ENCODE assay signal across 32 cellular contexts in genomic region chr6:129624488-129624887, GRCh38.
"Had no signal": no experiment of that assay in that cellular context is flagged by ENCODE, and none has a peak within 500 bp of the region (broad histone marks: within the 10 kb centered on the region; RNA-seq: fewer than 3 reads in every experiment).

No MANE protein-coding gene starts in this region.

- H3K36me3 Mint-ChIP-seq: activated naive CD4-positive, alpha-beta T cell treated with anti-CD3 and anti-CD28 coated beads, Interleukin-2, amount 50 U/mL, for 72 hours had no signal

- H3K9me3 ChIP-seq: esophagus muscularis mucosa, gastrocnemius medialis, heart left ventricle had no signal

- H3K4me1 ChIP-seq: esophagus muscularis mucosa, heart left ventricle had no signal

- H3K27me3 ChIP-seq: brain microvascular endothelial cell, dorsolateral prefrontal cortex, esophagus muscularis mucosa, foreskin keratinocyte, gastrocnemius medialis, heart left ventricle had no signal

- H3K4me1 Mint-ChIP-seq: activated B cell treated with CpG ODN at 0.5 μM for 24 hours; activated CD4-positive, alpha-beta T cell treated with anti-CD3 and anti-CD28 coated beads, Interleukin-2, amount 10 ng/mL, durations not matched to agents 7 days and 5 days; activated naive CD8-positive, alpha-beta T cell treated with anti-CD3 and anti-CD28 coated beads, Interleukin-2, amount 10 ng/mL, durations not matched to agents 7 days and 5 days; central memory CD8-positive, alpha-beta T cell; endodermal cell; T-cell had no signal

- DNase-seq: activated B cell treated with CpG ODN at 0.5 μM for 24 hours; activated CD4-positive, alpha-beta T cell treated with anti-CD3 and anti-CD28 coated beads, Interleukin-2, amount 10 ng/mL, durations not matched to agents 7 days and 5 days; activated CD4-positive, alpha-beta T cell treated with anti-CD3 and anti-CD28 coated beads, Interleukin-2, amount 50 U/mL, for 4 hours; activated CD8-positive, alpha-beta memory T cell treated with anti-CD3 and anti-CD28 coated beads for 24 hours; activated effector memory CD4-positive, alpha-beta T cell treated with Interleukin-2 at 50 U/mL for 16 hours; activated gamma-delta T cell treated with Interleukin-2 at 50 U/mL for 16 hours; activated naive CD4-positive, alpha-beta T cell treated with anti-CD3 and anti-CD28 coated beads for 36 hours; activated naive CD8-positive, alpha-beta T cell treated with anti-CD3 and anti-CD28 coated beads, Interleukin-2, amount 10 ng/mL, durations not matched to agents 7 days and 5 days; activated T-cell treated with anti-CD3 and anti-CD28 coated beads, Interleukin-2, amount 50 U/mL, for 4 hours; amniotic stem cell; anterior cingulate cortex; brain microvascular endothelial cell; dorsolateral prefrontal cortex; effector memory CD4-positive, alpha-beta T cell; endodermal cell; erythroblast; foreskin keratinocyte; gastrocnemius medialis; glutamatergic neuron; heart left ventricle; T-cell; T-helper 17 cell; T1000; WERI-Rb-1 had no signal

- H3K36me3 ChIP-seq: WERI-Rb-1 had no signal

- H3K27ac ChIP-seq: brain microvascular endothelial cell, coronary artery, dorsolateral prefrontal cortex, esophagus muscularis mucosa, foreskin keratinocyte, gastrocnemius medialis, heart left ventricle, WERI-Rb-1 had no signal

- H3K27me3 Mint-ChIP-seq: activated B cell treated with CpG ODN at 0.5 μM for 24 hours; activated CD4-positive, alpha-beta T cell treated with anti-CD3 and anti-CD28 coated beads, Interleukin-2, amount 10 ng/mL, durations not matched to agents 7 days and 5 days; activated naive CD8-positive, alpha-beta T cell treated with anti-CD3 and anti-CD28 coated beads, Interleukin-2, amount 10 ng/mL, durations not matched to agents 7 days and 5 days; activated T-helper 17 cell treated with anti-CD3 and anti-CD28 coated beads, Interleukin-2, amount 50 U/mL, for 72 hours; central memory CD8-positive, alpha-beta T cell; dendritic cell treated with granulocyte-macrophage colony-stimulating factor and Interleukin-4, amounts not matched to agents 40 ng/mL and 50 ng/mL, for 4 days; T-cell; T-helper 17 cell had no signal

- H3K27ac Mint-ChIP-seq: activated B cell treated with CpG ODN at 0.5 μM for 24 hours; activated CD4-positive, alpha-beta T cell treated with anti-CD3 and anti-CD28 coated beads, Interleukin-2, amount 10 ng/mL, durations not matched to agents 7 days and 5 days; activated naive CD4-positive, alpha-beta T cell treated with anti-CD3 and anti-CD28 coated beads for 36 hours; activated naive CD4-positive, alpha-beta T cell treated with anti-CD3 and anti-CD28 coated beads, Interleukin-2, amount 50 U/mL, for 72 hours; activated naive CD8-positive, alpha-beta T cell treated with anti-CD3 and anti-CD28 coated beads, Interleukin-2, amount 10 ng/mL, durations not matched to agents 7 days and 5 days; activated T-helper 17 cell treated with anti-CD3 and anti-CD28 coated beads, Interleukin-2, amount 50 U/mL, for 72 hours; dendritic cell treated with granulocyte-macrophage colony-stimulating factor and Interleukin-4, amounts not matched to agents 40 ng/mL and 50 ng/mL, for 4 days; endodermal cell; T-cell; T-helper 17 cell; T-helper 2 cell treated with Interferon-gamma antibody and Interleukin-4, amounts not matched to agents 5 μg/mL and 100 μg/mL, for 36 hours had no signal

- ATAC-seq: activated CD4-positive, CD25-positive, alpha-beta regulatory T cell treated with anti-CD3 and anti-CD28 coated beads, Interleukin-2, amount 50 U/mL, for 24 hours; activated T-cell treated with anti-CD3 and anti-CD28 coated beads, Interleukin-2, amount 50 U/mL, for 4 hours; activated T-helper 17 cell treated with anti-CD3 and anti-CD28 coated beads, Interleukin-2, amount 50 U/mL, for 72 hours; foreskin keratinocyte; gastrocnemius medialis; heart left ventricle; T-cell; T-helper 17 cell had no signal

- H3K9me3 Mint-ChIP-seq: activated B cell treated with CpG ODN at 0.5 μM for 24 hours; activated CD4-positive, alpha-beta T cell treated with anti-CD3 and anti-CD28 coated beads, Interleukin-2, amount 10 ng/mL, durations not matched to agents 7 days and 5 days; activated naive CD4-positive, alpha-beta T cell treated with anti-CD3 and anti-CD28 coated beads for 36 hours; activated naive CD4-positive, alpha-beta T cell treated with anti-CD3 and anti-CD28 coated beads, Interleukin-2, amount 50 U/mL, for 72 hours; activated naive CD8-positive, alpha-beta T cell treated with anti-CD3 and anti-CD28 coated beads, Interleukin-2, amount 10 ng/mL, durations not matched to agents 7 days and 5 days; activated T-cell treated with anti-CD3 and anti-CD28 coated beads, Interleukin-2, amount 50 U/mL, for 4 hours; activated T-helper 17 cell treated with anti-CD3 and anti-CD28 coated beads, Interleukin-2, amount 50 U/mL, for 72 hours; central memory CD8-positive, alpha-beta T cell; dendritic cell treated with granulocyte-macrophage colony-stimulating factor and Interleukin-4, amounts not matched to agents 40 ng/mL and 50 ng/mL, for 4 days; endodermal cell; T-cell; T-helper 2 cell treated with Interferon-gamma antibody and Interleukin-4, amounts not matched to agents 5 μg/mL and 100 μg/mL, for 36 hours had no signal

- H3K4me3 Mint-ChIP-seq: activated B cell treated with CpG ODN at 0.5 μM for 24 hours; activated CD4-positive, alpha-beta T cell treated with anti-CD3 and anti-CD28 coated beads, Interleukin-2, amount 10 ng/mL, durations not matched to agents 7 days and 5 days; activated naive CD4-positive, alpha-beta T cell treated with anti-CD3 and anti-CD28 coated beads for 36 hours; activated naive CD8-positive, alpha-beta T cell treated with anti-CD3 and anti-CD28 coated beads, Interleukin-2, amount 10 ng/mL, durations not matched to agents 7 days and 5 days; activated T-cell treated with anti-CD3 and anti-CD28 coated beads, Interleukin-2, amount 50 U/mL, for 4 hours; activated T-helper 17 cell treated with anti-CD3 and anti-CD28 coated beads, Interleukin-2, amount 50 U/mL, for 72 hours; central memory CD8-positive, alpha-beta T cell; dendritic cell treated with granulocyte-macrophage colony-stimulating factor and Interleukin-4, amounts not matched to agents 40 ng/mL and 50 ng/mL, for 4 days; endodermal cell; T-cell; T-helper 17 cell; T-helper 2 cell treated with Interferon-gamma antibody and Interleukin-4, amounts not matched to agents 5 μg/mL and 100 μg/mL, for 36 hours had no signal

- H3K4me3 ChIP-seq: coronary artery, dorsolateral prefrontal cortex, esophagus muscularis mucosa, gastrocnemius medialis, heart left ventricle had no signal
